ENCODE assay signal across 17 cellular contexts in genomic region chr15:69951511-69952209, GRCh38.
A peak's percentile ranks its signal among the peaks of the same experiment; 100 is the strongest.
DNase-seq lines count a peak whose midpoint lies in the region; TF ChIP-seq lines count a peak whose summit lies in the region.
"Had no signal": no experiment of that assay in that cellular context is flagged by ENCODE, and none has a peak within 500 bp of the region (broad histone marks: within the 10 kb centered on the region; RNA-seq: fewer than 3 reads in every experiment).

No MANE protein-coding gene starts in this region.

- no peaks in the 10 kb centered on the region for H3K4me1 ChIP-seq in hepatocyte (ENCODE audit: insufficient read depth)
- H3K4me1 ChIP-seq: left lung had no signal

- no peak overlapping the region for H3K4me3 ChIP-seq in hepatocyte
- H3K4me3 ChIP-seq: cardiac muscle cell, left lung had no signal

- H3K4me2 ChIP-seq in hepatocyte: no peak overlapping the region

- H3K27me3 ChIP-seq in hepatocyte: no peaks in the 10 kb centered on the region
- H3K27me3 ChIP-seq: cardiac muscle cell, left lung had no signal

- peak; percentile 41; the same call in 1 of the 2 replicates for TF ChIP-seq CTCF in LNCAP (IDR thresholded peaks at IDR 0.05)
- TF ChIP-seq CTCF in hepatocyte (IDR thresholded peaks at IDR 0.05; ENCODE audit: poor library complexity): peak; percentile 12

- no peaks in the 10 kb centered on the region for H3K36me3 ChIP-seq in hepatocyte (replicated peaks; ENCODE audit: insufficient read depth, low read depth)
- H3K36me3 ChIP-seq: cardiac muscle cell, left lung had no signal

- DNase-seq in DMS53 (lab: John Stamatoyannopoulos, UW): peak; percentile 82
- peak; percentile 11 for DNase-seq in RKO (ENCODE audit: low spot score)
- peak; percentile 22 for DNase-seq in hepatocyte (ENCODE audit: low spot score)
- DNase-seq in AG20443 (ENCODE audit: low spot score): no peak
- DNase-seq in 8988T: no peak
- DNase-seq in Kasumi-1 (lab: John Stamatoyannopoulos, UW): no peak
- DNase-seq: activated CD4-positive, alpha-beta memory T cell treated with anti-CD3 and anti-CD28 coated beads for 36 hours; activated T-cell treated with anti-CD3 and anti-CD28 coated beads, Interleukin-2, amount 50 U/mL, for 48 hours; C1 segment of cervical spinal cord; effector CD8-positive, alpha-beta T cell; left lung; NCI-H1436; NCI-H510A treated with DMSO at 0.1 percent for 48 hours; stimulated activated CD4-positive, alpha-beta T cell treated with anti-CD3 and anti-CD28 coated beads, Interleukin-2, amount 100 ng/mL, for 48 hours; SW 1271 had no signal

- H3K9me3 ChIP-seq in hepatocyte (ENCODE audit: low read depth): no peaks in the 10 kb centered on the region
- H3K9me3 ChIP-seq: left lung had no signal

- no peak overlapping the region for H2AFZ ChIP-seq in hepatocyte

- H3K27ac ChIP-seq in hepatocyte: no peak overlapping the region
- H3K27ac ChIP-seq: cardiac muscle cell, left lung had no signal

- H3K9me2 ChIP-seq in hepatocyte (replicated peaks; ENCODE audit: insufficient read depth): no peaks in the 10 kb centered on the region

- no peaks in the 10 kb centered on the region for H4K20me1 ChIP-seq in hepatocyte (ENCODE audit: insufficient read depth, poor library complexity, severe bottlenecking)

- 81% methylated on average over 4 of the region's 4 CpGs for WGBS in hepatocyte (ENCODE audit: low lambda C conversion rate, missing lambda C conversion rate)

- H3K79me2 ChIP-seq in hepatocyte: no peaks in the 10 kb centered on the region

Comparison
In these comparisons a context has a peak if more than half of its experiments do, and no peak if none do; other contexts are left out.
1. DNase-seq: peak in DMS53 (single experiment), RKO (single experiment) and hepatocyte (single experiment); none in AG20443 (single experiment), 8988T (single experiment) and Kasumi-1 (0 of 2).